In the genomic region with DNA sequence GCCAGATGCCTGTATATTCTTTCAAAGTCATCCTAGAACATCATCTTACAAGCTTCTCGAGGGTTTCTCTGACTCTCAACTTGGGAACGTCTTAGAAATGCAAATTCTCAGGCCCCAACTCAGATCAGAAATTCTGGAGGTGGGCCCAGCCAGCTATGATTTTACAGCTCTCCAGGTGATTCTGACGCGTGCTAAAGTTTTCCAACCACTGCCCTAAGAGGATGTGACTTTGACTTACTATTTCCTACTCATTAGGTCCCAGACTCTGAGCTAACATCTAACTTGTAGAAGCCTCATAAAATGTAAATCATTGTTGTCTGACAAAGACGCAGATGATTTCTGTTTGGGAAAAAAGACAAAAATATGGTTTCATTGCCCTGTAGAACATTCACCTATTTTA, we compare ENCODE assay signal across 16 cellular contexts.
DNase-seq lines count a peak whose midpoint lies in the region; ATAC-seq lines count a peak whose summit lies in the region.
"Had no signal": no experiment of that assay in that cellular context is flagged by ENCODE, and none has a peak within 500 bp of the region (broad histone marks: within the 10 kb centered on the region; RNA-seq: fewer than 3 reads in every experiment).

No MANE protein-coding gene starts in this region.

- peak; percentile 39 for DNase-seq in activated CD4-positive, alpha-beta memory T cell treated with anti-CD3 and anti-CD28 coated beads for 36 hours
- no peak for DNase-seq in activated CD4-positive, alpha-beta memory T cell treated with anti-CD3 and anti-CD28 coated beads, Interleukin-2, amount 10 ng/mL, durations not matched to agents 7 days and 5 days
- DNase-seq in stimulated activated naive CD8-positive, alpha-beta T cell treated with anti-CD3 and anti-CD28 coated beads, Interleukin-15, Interleukin-2, amounts not matched to agents 100 U/mL and 50 U/mL, for 24 hours, result no peak
- DNase-seq in stimulated activated naive CD8-positive, alpha-beta T cell treated with anti-CD3 and anti-CD28 coated beads, Interleukin-15, amount 100 ng/mL, for 72 hours, result no peak
- DNase-seq in stimulated activated effector memory CD8-positive, alpha-beta T cell treated with anti-CD3 and anti-CD28 coated beads, Interleukin-12 subunit alpha, Interleukin-12 subunit beta, amount 100 ng/mL, for 72 hours (ENCODE audit: low spot score in 2 of 2), result no peak
- DNase-seq: DMS 273 treated with DMSO at 0.1 percent for 48 hours, DND-41, HFFc6, MV-4-11, NCI-H187, NCI-H345, NCI-H526, PC-3 had no signal

- intact Hi-C loops in activated CD4-positive, alpha-beta memory T cell treated with anti-CD3 and anti-CD28 coated beads for 36 hours (cut with micrococcal nuclease), result no loop called here

- peaks cover 5% of the 10 kb centered on the region for H3K27me3 Mint-ChIP-seq in activated CD4-positive, alpha-beta memory T cell treated with anti-CD3 and anti-CD28 coated beads for 36 hours
- peaks cover 16% of the 10 kb centered on the region for H3K27me3 Mint-ChIP-seq in activated CD4-positive, alpha-beta memory T cell treated with anti-CD3 and anti-CD28 coated beads, Interleukin-2, amount 10 ng/mL, durations not matched to agents 7 days and 5 days
- H3K27me3 Mint-ChIP-seq in stimulated activated naive CD8-positive, alpha-beta T cell treated with anti-CD3 and anti-CD28 coated beads, Interleukin-15, amount 100 ng/mL, for 72 hours, result peaks cover 13% of the 10 kb centered on the region
- H3K27me3 Mint-ChIP-seq: B cell had no signal

- CTCF ChIA-PET in activated CD4-positive, alpha-beta memory T cell treated with anti-CD3 and anti-CD28 coated beads for 36 hours (lab: Charles Lee), result interaction anchor here (0.7 to 0.9 kb wide), 3 partner anchors 10 to 92 kb away, joined by 3 to 6 read pairs (median 4); partner anchors contain the start of gene RNF141
- CTCF ChIA-PET in activated CD4-positive, alpha-beta memory T cell treated with anti-CD3 and anti-CD28 coated beads, Interleukin-2, amount 10 ng/mL, durations not matched to agents 7 days and 5 days (lab: Charles Lee), result interaction anchor here (1.5 kb wide), 1 partner anchor 218 kb away, joined by 5 read pairs; no protein-coding TSS in a partner anchor

- POLR2A ChIA-PET in activated CD4-positive, alpha-beta memory T cell treated with anti-CD3 and anti-CD28 coated beads for 36 hours (lab: Charles Lee), result no interaction called here
- POLR2A ChIA-PET in activated CD4-positive, alpha-beta memory T cell treated with anti-CD3 and anti-CD28 coated beads, Interleukin-2, amount 10 ng/mL, durations not matched to agents 7 days and 5 days (lab: Charles Lee), result no interaction called here

- H3K36me3 Mint-ChIP-seq in activated CD4-positive, alpha-beta memory T cell treated with anti-CD3 and anti-CD28 coated beads for 36 hours, result no peaks in the 10 kb centered on the region
- no peaks in the 10 kb centered on the region for H3K36me3 Mint-ChIP-seq in activated CD4-positive, alpha-beta memory T cell treated with anti-CD3 and anti-CD28 coated beads, Interleukin-2, amount 10 ng/mL, durations not matched to agents 7 days and 5 days (ENCODE audit: low read depth)
- H3K36me3 Mint-ChIP-seq in stimulated activated effector memory CD8-positive, alpha-beta T cell treated with anti-CD3 and anti-CD28 coated beads, Interleukin-12 subunit alpha, Interleukin-12 subunit beta, amount 100 ng/mL, for 72 hours, result no peaks in the 10 kb centered on the region

- no peak overlapping the region for H3K27ac Mint-ChIP-seq in activated CD4-positive, alpha-beta memory T cell treated with anti-CD3 and anti-CD28 coated beads for 36 hours
- no peak overlapping the region for H3K27ac Mint-ChIP-seq in activated CD4-positive, alpha-beta memory T cell treated with anti-CD3 and anti-CD28 coated beads, Interleukin-2, amount 10 ng/mL, durations not matched to agents 7 days and 5 days
- no peak overlapping the region for H3K27ac Mint-ChIP-seq in stimulated activated naive CD8-positive, alpha-beta T cell treated with anti-CD3 and anti-CD28 coated beads, Interleukin-15, amount 100 ng/mL, for 72 hours
- peak overlapping the region; percentile 75 for H3K27ac Mint-ChIP-seq in stimulated activated effector memory CD8-positive, alpha-beta T cell treated with anti-CD3 and anti-CD28 coated beads, Interleukin-12 subunit alpha, Interleukin-12 subunit beta, amount 100 ng/mL, for 72 hours
- H3K27ac Mint-ChIP-seq: B cell, HFFc6 had no signal

- no peak overlapping the region for H3K4me3 Mint-ChIP-seq in activated CD4-positive, alpha-beta memory T cell treated with anti-CD3 and anti-CD28 coated beads for 36 hours
- H3K4me3 Mint-ChIP-seq in activated CD4-positive, alpha-beta memory T cell treated with anti-CD3 and anti-CD28 coated beads, Interleukin-2, amount 10 ng/mL, durations not matched to agents 7 days and 5 days, result no peak overlapping the region
- no peak overlapping the region for H3K4me3 Mint-ChIP-seq in stimulated activated naive CD8-positive, alpha-beta T cell treated with anti-CD3 and anti-CD28 coated beads, Interleukin-15, amount 100 ng/mL, for 72 hours
- no peak overlapping the region for H3K4me3 Mint-ChIP-seq in stimulated activated effector memory CD8-positive, alpha-beta T cell treated with anti-CD3 and anti-CD28 coated beads, Interleukin-12 subunit alpha, Interleukin-12 subunit beta, amount 100 ng/mL, for 72 hours
- H3K4me3 Mint-ChIP-seq: B cell, HFFc6 had no signal

- peaks cover 5% of the 10 kb centered on the region for H3K4me1 Mint-ChIP-seq in activated CD4-positive, alpha-beta memory T cell treated with anti-CD3 and anti-CD28 coated beads for 36 hours (ENCODE audit: low read depth)
- peaks cover 5% of the 10 kb centered on the region for H3K4me1 Mint-ChIP-seq in activated CD4-positive, alpha-beta memory T cell treated with anti-CD3 and anti-CD28 coated beads, Interleukin-2, amount 10 ng/mL, durations not matched to agents 7 days and 5 days
- H3K4me1 Mint-ChIP-seq in stimulated activated naive CD8-positive, alpha-beta T cell treated with anti-CD3 and anti-CD28 coated beads, Interleukin-15, amount 100 ng/mL, for 72 hours, result peaks cover 7% of the 10 kb centered on the region
- H3K4me1 Mint-ChIP-seq in stimulated activated effector memory CD8-positive, alpha-beta T cell treated with anti-CD3 and anti-CD28 coated beads, Interleukin-12 subunit alpha, Interleukin-12 subunit beta, amount 100 ng/mL, for 72 hours, result peaks cover 6% of the 10 kb centered on the region

- no peaks in the 10 kb centered on the region for H3K9me3 Mint-ChIP-seq in activated CD4-positive, alpha-beta memory T cell treated with anti-CD3 and anti-CD28 coated beads for 36 hours
- no peaks in the 10 kb centered on the region for H3K9me3 Mint-ChIP-seq in activated CD4-positive, alpha-beta memory T cell treated with anti-CD3 and anti-CD28 coated beads, Interleukin-2, amount 10 ng/mL, durations not matched to agents 7 days and 5 days
- H3K9me3 Mint-ChIP-seq in stimulated activated naive CD8-positive, alpha-beta T cell treated with anti-CD3 and anti-CD28 coated beads, Interleukin-15, amount 100 ng/mL, for 72 hours, result no peaks in the 10 kb centered on the region
- H3K9me3 Mint-ChIP-seq in stimulated activated effector memory CD8-positive, alpha-beta T cell treated with anti-CD3 and anti-CD28 coated beads, Interleukin-12 subunit alpha, Interleukin-12 subunit beta, amount 100 ng/mL, for 72 hours, result no peaks in the 10 kb centered on the region
- H3K9me3 Mint-ChIP-seq: HFFc6 had no signal

- ATAC-seq in stimulated activated naive CD8-positive, alpha-beta T cell treated with anti-CD3 and anti-CD28 coated beads, Interleukin-15, Interleukin-2, amounts not matched to agents 100 U/mL and 50 U/mL, for 24 hours, result peak; percentile 73
- ATAC-seq in stimulated activated naive CD8-positive, alpha-beta T cell treated with anti-CD3 and anti-CD28 coated beads, Interleukin-15, amount 100 ng/mL, for 72 hours, result no peak
- ATAC-seq in stimulated activated effector memory CD8-positive, alpha-beta T cell treated with anti-CD3 and anti-CD28 coated beads, Interleukin-12 subunit alpha, Interleukin-12 subunit beta, amount 100 ng/mL, for 72 hours, result no peak
- ATAC-seq in HG02610 (IDR thresholded peaks at IDR 0.05; ENCODE audit: unreplicated experiment), result no peak
- ATAC-seq in GM21515 (IDR thresholded peaks at IDR 0.05; ENCODE audit: unreplicated experiment), result no peak
